In genomic region chr3:170083343-170083742, GRCh38 we compare ENCODE assay signal across 15 cellular contexts. TPM values are rescaled to one million over a fixed set of nuclear protein-coding genes. Genes with fewer than 3 reads are reported as not detected.
DNase-seq lines count a peak whose midpoint lies in the region; ATAC-seq, FAIRE-seq and TF ChIP-seq lines count a peak whose summit lies in the region.
"Had no signal": no experiment of that assay in that cellular context is flagged by ENCODE, and none has a peak within 500 bp of the region (broad histone marks: within the 10 kb centered on the region; RNA-seq: fewer than 3 reads in every experiment).

No MANE protein-coding gene starts in this region.

- H3K36me3 Mint-ChIP-seq in stimulated activated naive CD8-positive, alpha-beta T cell treated with anti-CD3 and anti-CD28 coated beads, Interleukin-15, Interleukin-2, amounts not matched to agents 100 ng/mL and 50 ng/mL, for 24 hours (ENCODE audit: low read depth), result peaks cover 44% of the 10 kb centered on the region
- peaks cover 8 to 24% (median 20%) of the 10 kb centered on the region in 3 donors for H3K36me3 Mint-ChIP-seq in immature natural killer cell
- H3K36me3 Mint-ChIP-seq in activated T-cell treated with anti-CD3 and anti-CD28 coated beads, Interleukin-2, amount 50 U/mL, for 72 hours (ENCODE audit: insufficient read depth in 2 of 2), result peaks cover 5 to 14% of the 10 kb centered on the region in 2 donors

- no peak for TF ChIP-seq RAD21 in K562 (CRISPR knock-in tag; conservative IDR thresholded peaks at IDR 0.05 in 1 of 2, IDR thresholded peaks at IDR 0.05 in 1 of 2)

- H3K36me3 ChIP-seq in K562 (ENCODE audit: control insufficient read depth, insufficient read depth, low read length) (peaks cover 25% of the 10 kb centered on the region; the same call in 2 of the 3 replicates), neutrophil (peaks cover 59% of the 10 kb centered on the region)

- no peak overlapping the region for H2AFZ ChIP-seq in K562 (ENCODE audit: low read depth, low read length)

- no peaks in the 10 kb centered on the region for H4K20me1 ChIP-seq in K562 (replicated peaks; ENCODE audit: control insufficient read depth, insufficient read depth, low read length)

- in situ Hi-C loops in K562 (cut with MboI), result no loop called here

- POLR2A ChIA-PET in K562 (lab: Yijun Ruan, JAX), result interaction anchor here (0.9 kb wide), 1 partner anchor 10 kb away, joined by 3 read pairs; no protein-coding TSS in a partner anchor

- TF ChIP-seq POLR2A in K562 (conservative IDR thresholded peaks at IDR 0.05), result no peak

- H3K4me1 ChIP-seq in K562 (replicated peaks in 1 of 2; ENCODE audit: control insufficient read depth in 2 of 2, insufficient read depth in 2 of 2, low read length in 2 of 2) (no peaks in the 10 kb centered on the region), neutrophil (ENCODE audit: control insufficient read depth in 1 of 2, insufficient read depth in 1 of 2, low read depth in 1 of 2, low read length in 1 of 2) (no peaks in the 10 kb centered on the region)

- no peaks in the 10 kb centered on the region for H3K9me3 Mint-ChIP-seq in stimulated activated naive CD8-positive, alpha-beta T cell treated with anti-CD3 and anti-CD28 coated beads, Interleukin-15, Interleukin-2, amounts not matched to agents 100 ng/mL and 50 ng/mL, for 24 hours
- H3K9me3 Mint-ChIP-seq in immature natural killer cell, result no peaks in the 10 kb centered on the region
- H3K9me3 Mint-ChIP-seq in activated T-cell treated with anti-CD3 and anti-CD28 coated beads, Interleukin-2, amount 50 U/mL, for 72 hours, result no peaks in the 10 kb centered on the region
- H3K9me3 Mint-ChIP-seq: CD14-positive monocyte had no signal

- no peak for TF ChIP-seq EP300 in K562 (IDR thresholded peaks at IDR 0.05; ENCODE audit: low read length)

- no peak overlapping the region for H3K4me2 ChIP-seq in K562 (ENCODE audit: insufficient read depth, low read length)

- WGBS in K562 (ENCODE audit: insufficient coverage, low coverage, missing lambda C conversion rate), result 100% methylated on average over 1 of the region's 1 CpG

- no peaks in the 10 kb centered on the region for H3K27me3 ChIP-seq in K562 (ENCODE audit: control insufficient read depth in 2 of 2, insufficient read depth in 2 of 2, low read length in 2 of 2)
- no peaks in the 10 kb centered on the region for H3K27me3 ChIP-seq in neutrophil

- H3K27ac ChIP-seq in K562 (ENCODE audit: extremely low read depth, low read depth, low read length) (no peak overlapping the region), neutrophil (peak overlapping the region; percentile 5)
- H3K27ac ChIP-seq: HL-60 had no signal

- no TSS peak for BruUV-seq in K562 (replicated peaks; lab: Mats Ljungman, UMichigan)

- H3K4me1 Mint-ChIP-seq in stimulated activated naive CD8-positive, alpha-beta T cell treated with anti-CD3 and anti-CD28 coated beads, Interleukin-15, Interleukin-2, amounts not matched to agents 100 ng/mL and 50 ng/mL, for 24 hours (ENCODE audit: low read depth), result no peaks in the 10 kb centered on the region
- peaks cover 0 to 1% of the 10 kb centered on the region in 2 donors for H3K4me1 Mint-ChIP-seq in immature natural killer cell
- no peaks in the 10 kb centered on the region for H3K4me1 Mint-ChIP-seq in activated T-cell treated with anti-CD3 and anti-CD28 coated beads, Interleukin-2, amount 50 U/mL, for 72 hours (ENCODE audit: low read depth)
- H3K4me1 Mint-ChIP-seq: CD14-positive monocyte had no signal

- no peaks in the 10 kb centered on the region for H3K27me3 Mint-ChIP-seq in stimulated activated naive CD8-positive, alpha-beta T cell treated with anti-CD3 and anti-CD28 coated beads, Interleukin-15, Interleukin-2, amounts not matched to agents 100 ng/mL and 50 ng/mL, for 24 hours
- H3K27me3 Mint-ChIP-seq in immature natural killer cell (ENCODE audit: low read depth in 3 of 3), result peaks cover 0 to 5% (median 0%) of the 10 kb centered on the region in 3 donors
- no peaks in the 10 kb centered on the region for H3K27me3 Mint-ChIP-seq in activated T-cell treated with anti-CD3 and anti-CD28 coated beads, Interleukin-2, amount 50 U/mL, for 72 hours (ENCODE audit: low read depth)

- H3K4me3 Mint-ChIP-seq in stimulated activated naive CD8-positive, alpha-beta T cell treated with anti-CD3 and anti-CD28 coated beads, Interleukin-15, Interleukin-2, amounts not matched to agents 100 ng/mL and 50 ng/mL, for 24 hours, result no peak overlapping the region
- no peak overlapping the region for H3K4me3 Mint-ChIP-seq in immature natural killer cell
- H3K4me3 Mint-ChIP-seq in activated T-cell treated with anti-CD3 and anti-CD28 coated beads, Interleukin-2, amount 50 U/mL, for 72 hours, result no peak overlapping the region
- H3K4me3 Mint-ChIP-seq: CD14-positive monocyte had no signal

- H3K4me3 ChIP-seq in K562 (no peak overlapping the region), neutrophil (ENCODE audit: low read depth in 1 of 2, low read length in 1 of 2) (no peak overlapping the region)

- TF ChIP-seq CTCF in K562 (IDR thresholded peaks at IDR 0.05 in 2 of 3, conservative IDR thresholded peaks at IDR 0.05 in 1 of 3; ENCODE audit: insufficient read depth in 2 of 3, low read depth in 1 of 3, low read length in 3 of 3) (no peak), neutrophil (IDR thresholded peaks at IDR 0.05) (no peak)

- no peak for DNase-seq in stimulated activated naive CD8-positive, alpha-beta T cell treated with anti-CD3 and anti-CD28 coated beads, Interleukin-15, Interleukin-2, amounts not matched to agents 100 U/mL and 50 U/mL, for 24 hours
- DNase-seq in K562 (ENCODE audit: extremely low read depth in 1 of 4, low spot score in 3 of 4) (no peak), NCI-H2107 treated with DMSO at 0.1 percent for 48 hours (lab: John Stamatoyannopoulos, UW; ENCODE audit: unreplicated experiment) (no peak), immature natural killer cell (no peak)
- DNase-seq in activated T-cell treated with anti-CD3 and anti-CD28 coated beads, Interleukin-2, amount 50 U/mL, for 72 hours, result no peak
- DNase-seq: DMS 273 treated with DMSO at 0.1 percent for 48 hours had no signal

- H3K79me2 ChIP-seq in K562 (ENCODE audit: control insufficient read depth, insufficient read depth, low read length), result no peaks in the 10 kb centered on the region

- no peak overlapping the region for H3K9ac ChIP-seq in K562 (ENCODE audit: insufficient read depth in 1 of 2, low read depth in 2 of 2, low read length in 2 of 2)

- intact Hi-C loops in K562 (cut with micrococcal nuclease), result no loop called here

- H3K9me3 ChIP-seq in K562 (replicated peaks; ENCODE audit: control insufficient read depth, insufficient read depth, low read depth, low read length), result no peaks in the 10 kb centered on the region
- no peaks in the 10 kb centered on the region for H3K9me3 ChIP-seq in neutrophil

- CTCF ChIA-PET in K562 (lab: Yijun Ruan, JAX; ENCODE audit: low intra/inter-chr PET ratio), result no interaction called here

- FAIRE-seq in K562 (lab: Jason Lieb, UNC), result no peak
- FAIRE-seq: A204.1, GM18507, H54 had no signal

- H3K9me1 ChIP-seq in K562 (ENCODE audit: control insufficient read depth, insufficient read depth, low read length), result no peaks in the 10 kb centered on the region

- peak overlapping the region; percentile 12 for H3K27ac Mint-ChIP-seq in stimulated activated naive CD8-positive, alpha-beta T cell treated with anti-CD3 and anti-CD28 coated beads, Interleukin-15, Interleukin-2, amounts not matched to agents 100 ng/mL and 50 ng/mL, for 24 hours
- H3K27ac Mint-ChIP-seq in immature natural killer cell, result peak overlapping the region in 1 of 6 donors; percentile 27
- H3K27ac Mint-ChIP-seq in activated T-cell treated with anti-CD3 and anti-CD28 coated beads, Interleukin-2, amount 50 U/mL, for 72 hours, result no peak overlapping the region

- no peak for ATAC-seq in stimulated activated naive CD8-positive, alpha-beta T cell treated with anti-CD3 and anti-CD28 coated beads, Interleukin-15, Interleukin-2, amounts not matched to agents 100 U/mL and 50 U/mL, for 24 hours
- ATAC-seq in GM18868 (IDR thresholded peaks at IDR 0.05; ENCODE audit: unreplicated experiment), result peak; percentile 37
- no peak for ATAC-seq in K562
- ATAC-seq in activated T-cell treated with anti-CD3 and anti-CD28 coated beads, Interleukin-2, amount 50 U/mL, for 72 hours (replicated peaks in 1 of 2), result no peak
- ATAC-seq: HCT116 had no signal

TF ChIP-seq in K562, 482 proteins besides CTCF, POLR2A, EP300 and RAD21:
- 0 out of 2 replicates have a peak, but pooled peaks have one; percentile 37 for TF ChIP-seq POLR2AphosphoS2 (IDR thresholded peaks at IDR 0.05; ENCODE audit: low read length)
- no peak for TF ChIP-seq ZNF57 (CRISPR knock-in tag; IDR thresholded peaks at IDR 0.05)

RNA-seq across cellular contexts. Expression of gene GPR160, which starts 45.5 kb away (rescaled TPM):
- 2.5 and 7.3 TPM in 2 replicates for total RNA-seq in K562 (2011; cell fraction: chromatin; rRNA removed; ENCODE audit: low replicate concordance)
- total RNA-seq in K562 (2011; cell fraction: nucleolus; rRNA removed), result 1.3 and 2.4 TPM in 2 replicates
- 4.3 and 6.6 TPM in 2 replicates for total RNA-seq in K562 (2011; cell fraction: nucleoplasm; rRNA removed)
- 6.0 and 8.3 TPM in 2 replicates for total RNA-seq in K562 (2014; rRNA removed)
- total RNA-seq in K562 (2014; rRNA removed; fragmentation: Illumina TruSeq; extraction: Trizol), result 9.1 and 9.6 TPM in 2 replicates
- total RNA-seq in K562 (2015; rRNA removed; fragmentation: Illumina TruSeq; extraction: Trizol), result 7.8 and 9.5 TPM in 2 replicates
- 5.0 and 6.6 TPM in 2 replicates for total RNA-seq in K562 (2021)
- 6.8 and 8.7 TPM in 2 replicates for polyA plus RNA-seq in K562 (2011; rRNA removed)
- 2.9 and 4.4 TPM in 2 replicates for polyA plus RNA-seq in K562 (2011; cell fraction: cytosol; rRNA removed)
- 1.4 and 1.7 TPM in 2 replicates for polyA plus RNA-seq in K562 (2011; cell fraction: nucleus; rRNA removed)
- polyA plus RNA-seq in K562 (2012), result 6.9 and 16.9 TPM in 2 replicates
- polyA plus RNA-seq in K562 (2014; fragmentation: Illumina TruSeq; extraction: Trizol), result 9.9 and 10.5 TPM in 2 replicates
- 1 to 10 TPM; 1.3 to 1.5 TPM for polyA plus RNA-seq in K562 (2014; fragmentation: Nextera tagmentation; extraction: Ambion mirVana)
- 5.1 and 6.0 TPM in 2 replicates for polyA plus RNA-seq in K562 (2014; rRNA removed)
- 5.0 and 5.8 TPM in 2 replicates for polyA minus RNA-seq in K562 (2011; rRNA and poly(A)+ RNA removed)
- 2.4 and 3.2 TPM in 2 replicates for polyA minus RNA-seq in K562 (2011; cell fraction: cytosol; rRNA and poly(A)+ RNA removed)
- 1.5 and 2.7 TPM in 2 replicates for polyA minus RNA-seq in K562 (2011; cell fraction: nucleus; rRNA and poly(A)+ RNA removed)
- polyA plus RNA-seq in immature natural killer cell, result 1 to 10 TPM; 3.4 to 3.7 (median 3.6) TPM
- total RNA-seq in activated T-cell treated with anti-CD3 and anti-CD28 coated beads, Interleukin-2, amount 50 U/mL, for 72 hours, result 10 to 100 TPM; 13.3 to 14.4 TPM
